ENCODE assay signal across 21 cellular contexts in the genomic region with DNA sequence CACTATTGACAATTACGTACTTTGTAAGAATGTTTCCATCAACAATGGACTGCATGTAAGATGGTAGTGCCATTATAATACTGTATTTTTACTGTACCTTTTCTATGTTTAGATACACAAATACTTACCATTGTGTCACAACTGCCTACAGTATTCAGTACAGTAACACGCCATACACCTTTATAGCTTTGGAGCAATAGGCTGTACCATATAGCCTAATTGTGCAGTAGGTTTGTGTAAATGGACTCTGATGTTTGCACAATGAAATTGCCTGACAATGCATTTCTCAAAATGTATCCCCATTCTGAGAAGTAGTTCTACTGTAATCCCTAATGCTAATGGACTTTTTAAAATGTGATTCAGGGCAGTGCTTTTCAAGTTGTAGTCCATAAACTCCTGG.
"Had no signal": no experiment of that assay in that cellular context is flagged by ENCODE, and none has a peak within 500 bp of the region (broad histone marks: within the 10 kb centered on the region; RNA-seq: fewer than 3 reads in every experiment).

No MANE protein-coding gene starts in this region.

- H3K4me1 ChIP-seq: esophagus squamous epithelium, gastrocnemius medialis, heart right ventricle, left lung, lower lobe of right lung had no signal

- FAIRE-seq: colon, endothelial cell of umbilical vein, kidney had no signal

- H3K9me3 ChIP-seq: esophagus squamous epithelium, gastrocnemius medialis, lower lobe of right lung had no signal

- DNase-seq: dermis blood vessel endothelial cell; dorsolateral prefrontal cortex; effector CD4-positive, alpha-beta T cell; effector memory CD4-positive, alpha-beta T cell; esophagus squamous epithelium; foreskin fibroblast; gastrocnemius medialis; glutamatergic neuron; head of caudate nucleus; heart right ventricle; hippocampal formation; islet precursor cell; kidney; left lung; left ventricle myocardium superior; lower lobe of right lung; mesenchymal stem cell; naive thymus-derived CD4-positive, alpha-beta T cell had no signal

- H3K27ac ChIP-seq: coronary artery, dorsolateral prefrontal cortex, esophagus squamous epithelium, gastrocnemius medialis, heart right ventricle, left lung, lower lobe of right lung had no signal

- H3K27me3 ChIP-seq: dorsolateral prefrontal cortex, esophagus squamous epithelium, left lung had no signal

- H3K36me3 ChIP-seq: esophagus squamous epithelium, gastrocnemius medialis, heart right ventricle, left lung, lower lobe of right lung had no signal

- H3K4me3 ChIP-seq: coronary artery, dorsolateral prefrontal cortex, esophagus squamous epithelium, gastrocnemius medialis, heart right ventricle, left lung, lower lobe of right lung had no signal

- ATAC-seq: gastrocnemius medialis; heart right ventricle; left lung; left ventricle myocardium superior; lower lobe of right lung; naive thymus-derived CD4-positive, alpha-beta T cell had no signal
